In the genomic region with DNA sequence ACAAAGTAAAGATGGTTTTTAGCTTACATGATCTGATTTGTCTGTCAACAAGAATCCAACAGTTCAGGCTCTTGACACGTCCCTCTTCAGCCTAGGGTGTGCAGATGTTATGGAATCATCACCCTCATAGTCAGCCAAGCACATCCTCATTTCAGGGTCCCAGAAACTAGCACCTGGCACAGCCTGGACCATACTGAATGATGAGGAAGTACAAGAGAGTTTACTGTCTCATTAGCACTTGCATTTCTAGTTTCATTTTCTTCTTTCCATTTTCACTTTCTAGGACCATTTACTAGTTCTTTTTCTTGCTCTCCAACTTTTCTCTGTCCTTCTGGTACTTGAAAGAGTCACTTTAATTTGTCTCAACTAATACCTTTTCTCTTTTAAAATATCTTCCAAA, we compare ENCODE assay signal across 9 cellular contexts. TPM values are rescaled to one million over a fixed set of nuclear protein-coding genes. Genes with fewer than 3 reads are reported as not detected.
DNase-seq lines count a peak whose midpoint lies in the region; ATAC-seq and TF ChIP-seq lines count a peak whose summit lies in the region.
"Had no signal": no experiment of that assay in that cellular context is flagged by ENCODE, and none has a peak within 500 bp of the region (broad histone marks: within the 10 kb centered on the region; RNA-seq: fewer than 3 reads in every experiment).

No MANE protein-coding gene starts in this region.

- H3K36me3 ChIP-seq in parathyroid adenoma (ENCODE audit: control insufficient read depth, insufficient read depth, low read length) (no peaks in the 10 kb centered on the region), adrenal gland (replicated peaks in 1 of 2) (no peaks in the 10 kb centered on the region)

- DNase-seq in NK-92 treated with Interleukin-12 subunit alpha and Interleukin-12 subunit beta, amount 100 ng/mL, for 24 hours (lab: John Stamatoyannopoulos, UW), result peak; percentile 20
- no peak for DNase-seq in NK-92 (lab: John Stamatoyannopoulos, UW; ENCODE audit: unreplicated experiment)
- DNase-seq in T-cell, result no peak
- DNase-seq in adrenal gland, result no peak
- no peak for DNase-seq in NCI-H82 (lab: John Stamatoyannopoulos, UW)
- no peak for DNase-seq in activated effector memory CD4-positive, alpha-beta T cell treated with anti-CD3 and anti-CD28 coated beads, Interleukin-2, amount 50 U/mL, for 16 hours

- peak; percentile 48 for ATAC-seq in HG02798 (IDR thresholded peaks at IDR 0.05; ENCODE audit: poor library complexity, unreplicated experiment)
- ATAC-seq in T-cell (replicated peaks in 1 of 4), result peak in 1 of 4 experiments; percentile 21
- ATAC-seq: HCT116 had no signal

- no peaks in the 10 kb centered on the region for H3K27me3 ChIP-seq in parathyroid adenoma (ENCODE audit: control insufficient read depth, insufficient read depth, low read length)
- no peaks in the 10 kb centered on the region for H3K27me3 ChIP-seq in adrenal gland

- peak overlapping the region; percentile 97 to 100 for H3K27ac Mint-ChIP-seq in T-cell

- WGBS in adrenal gland, 4 donors, result 31 to 60% (median 36%) methylated on average over 1 of the region's 1 CpG

- H3K27ac ChIP-seq in parathyroid adenoma (no peak overlapping the region), adrenal gland (no peak overlapping the region)

- no peak overlapping the region for H3K9ac ChIP-seq in parathyroid adenoma

- no peaks in the 10 kb centered on the region for H3K4me1 ChIP-seq in parathyroid adenoma
- no peaks in the 10 kb centered on the region for H3K4me1 ChIP-seq in adrenal gland (replicated peaks in 1 of 2)

- TF ChIP-seq POLR2A in adrenal gland (IDR thresholded peaks at IDR 0.05), result no peak

- intact Hi-C loops in adrenal gland (cut with DNase I), result no loop called here

- H3K79me2 ChIP-seq in parathyroid adenoma, result no peaks in the 10 kb centered on the region

- H3K4me1 Mint-ChIP-seq in T-cell, result peaks cover 67 to 90% (median 75%) of the 10 kb centered on the region in 3 donors

- H3K4me2 ChIP-seq in parathyroid adenoma (ENCODE audit: low read length), result peak overlapping the region; percentile 10

- no peak overlapping the region for H2AFZ ChIP-seq in parathyroid adenoma

- peak overlapping the region; percentile 93 to 98 (median 96) for H3K4me3 Mint-ChIP-seq in T-cell

- H3K9me3 ChIP-seq in parathyroid adenoma (ENCODE audit: control insufficient read depth, low read length) (no peaks in the 10 kb centered on the region), adrenal gland (replicated peaks in 1 of 3) (no peaks in the 10 kb centered on the region)

- TF ChIP-seq CTCF in parathyroid adenoma (IDR thresholded peaks at IDR 0.05) (no peak), adrenal gland (IDR thresholded peaks at IDR 0.05) (no peak)

- H3K4me3 ChIP-seq in parathyroid adenoma (ENCODE audit: low read depth, low read length), result no peak overlapping the region
- no peak overlapping the region for H3K4me3 ChIP-seq in adrenal gland

- peaks cover 85% of the 10 kb centered on the region for H3K36me3 Mint-ChIP-seq in T-cell

- H3K27me3 Mint-ChIP-seq in T-cell, result no peaks in the 10 kb centered on the region

- H3K9me3 Mint-ChIP-seq in T-cell, result peaks cover 0 to 6% (median 0%) of the 10 kb centered on the region in 3 donors

- CTCF ChIA-PET in T-cell (lab: Charles Lee), result no interaction called here

- POLR2A ChIA-PET in T-cell (lab: Charles Lee), result interaction anchor here in 1 of 2 donors (1.0 kb wide), 1 partner anchor 62 kb away, joined by 4 read pairs; no protein-coding TSS in a partner anchor

RNA-seq across cellular contexts. Expression of a gene that starts 6.5 kb away (rescaled TPM):
- total RNA-seq in T-cell (100 to 1,000 TPM; 381 to 480 (median 441) TPM), adrenal gland (10 to 100 TPM in 1 of 8 donors, 1 to 10 TPM in 7; 2.6 to 16.2 (median 4.3) TPM)
- polyA plus RNA-seq in adrenal gland, result 1 to 10 TPM; 1.7 to 4.3 (median 2.3) TPM

Comparison
In these comparisons a context has a peak if more than half of its experiments do, and no peak if none do; other contexts are left out.
1. RNA of a gene that starts 6.5 kb away (total RNA-seq): 381 to 480 TPM in T-cell; 2.6 to 16.2 TPM in adrenal gland; every median in the first group is over 10 times any median in the second.